8 cellular contexts compared by ENCODE assay signal in genomic region chr16:56866955-56867830, GRCh38. TPM values are rescaled to one million over a fixed set of nuclear protein-coding genes. Genes with fewer than 3 reads are reported as not detected.
DNase-seq lines count a peak whose midpoint lies in the region; ATAC-seq and TF ChIP-seq lines count a peak whose summit lies in the region.

No MANE protein-coding gene starts in this region.

- DNase-seq in AG08395 (ENCODE audit: low spot score) (peak; percentile 70), GM10248 (ENCODE audit: extremely low spot score) (peak; percentile 72), NCI-H2107 treated with DMSO at 0.1 percent for 48 hours (lab: John Stamatoyannopoulos, UW; ENCODE audit: unreplicated experiment) (peak; percentile 2), fibroblast of the aortic adventitia (ENCODE audit: low read depth) (peak; percentile 86), neural progenitor cell (ENCODE audit: low spot score) (peak; percentile 75)
- DNase-seq in activated CD8-positive, alpha-beta T cell treated with anti-CD3 and anti-CD28 coated beads, Interleukin-2, amount 10 ng/mL, durations not matched to agents 7 days and 5 days: peak; percentile 70

- no peaks in the 10 kb centered on the region for H3K79me2 ChIP-seq in neural progenitor cell (ENCODE audit: low read depth)

- POLR2A ChIA-PET in GM10248 (lab: Yijun Ruan, JAX): interaction anchor here (1.4 kb wide), 1 partner anchor 64 kb away, joined by 3 read pairs; the partner anchor contains the start of gene HERPUD1
- POLR2A ChIA-PET in activated CD8-positive, alpha-beta T cell treated with anti-CD3 and anti-CD28 coated beads, Interleukin-2, amount 10 ng/mL, durations not matched to agents 7 days and 5 days (lab: Charles Lee): interaction anchor here (2.9 kb wide), 1 partner anchor 64 kb away, joined by 7 read pairs; no protein-coding TSS in a partner anchor

- H3K4me3 ChIP-seq in fibroblast of the aortic adventitia (ENCODE audit: low read depth, low read length): no peak overlapping the region
- H3K4me3 ChIP-seq in neural progenitor cell: no peak overlapping the region

- no peaks in the 10 kb centered on the region for H3F3A ChIP-seq in neural progenitor cell (ENCODE audit: low read depth)

- H3K4me2 ChIP-seq in neural progenitor cell: no peak overlapping the region

- CTCF ChIA-PET in GM10248 (lab: Yijun Ruan, JAX): interaction anchor here (0.6 to 8.2 kb wide), 40 partner anchors 9 to 252 kb away, joined by 3 to 54 read pairs (median 4); partner anchors contain the start of genes CETP and HERPUD1
- CTCF ChIA-PET in activated CD8-positive, alpha-beta T cell treated with anti-CD3 and anti-CD28 coated beads, Interleukin-2, amount 10 ng/mL, durations not matched to agents 7 days and 5 days (lab: Charles Lee): interaction anchor here (0.6 to 9.5 kb wide), 28 partner anchors 8 to 171 kb away, joined by 3 to 96 read pairs (median 4); no protein-coding TSS in a partner anchor

- no peaks in the 10 kb centered on the region for H3K27me3 Mint-ChIP-seq in activated CD8-positive, alpha-beta T cell treated with anti-CD3 and anti-CD28 coated beads, Interleukin-2, amount 10 ng/mL, durations not matched to agents 7 days and 5 days (ENCODE audit: low read depth)
- peaks cover 12% of the 10 kb centered on the region for H3K27me3 Mint-ChIP-seq in neural progenitor cell (ENCODE audit: insufficient read depth, low read depth)

- H3K27ac Mint-ChIP-seq in activated CD8-positive, alpha-beta T cell treated with anti-CD3 and anti-CD28 coated beads, Interleukin-2, amount 10 ng/mL, durations not matched to agents 7 days and 5 days: no peak overlapping the region
- H3K27ac Mint-ChIP-seq in neural progenitor cell: peak overlapping the region; percentile 72

- H3K9ac ChIP-seq in neural progenitor cell: no peak overlapping the region

- H3K36me3 ChIP-seq in neural progenitor cell: no peaks in the 10 kb centered on the region

- H3K27ac ChIP-seq in neural progenitor cell: no peak overlapping the region

- ATAC-seq in activated CD8-positive, alpha-beta T cell treated with anti-CD3 and anti-CD28 coated beads, Interleukin-2, amount 10 ng/mL, durations not matched to agents 7 days and 5 days: no peak
- no peak for ATAC-seq in HG03442 (IDR thresholded peaks at IDR 0.05; ENCODE audit: unreplicated experiment)
- ATAC-seq in GM19328 (IDR thresholded peaks at IDR 0.05; ENCODE audit: unreplicated experiment): no peak

- peak; percentile 59 for TF ChIP-seq CTCF in GM10248 (IDR thresholded peaks at IDR 0.05; ENCODE audit: control extremely low read depth, extremely low read depth, low read depth, missing control alignments)
- peak; percentile 72 for TF ChIP-seq CTCF in fibroblast of the aortic adventitia (IDR thresholded peaks at IDR 0.05; ENCODE audit: insufficient read depth, low read length)
- TF ChIP-seq CTCF in neural progenitor cell (IDR thresholded peaks at IDR 0.05): peak; percentile 85

- H3K9me3 Mint-ChIP-seq in activated CD8-positive, alpha-beta T cell treated with anti-CD3 and anti-CD28 coated beads, Interleukin-2, amount 10 ng/mL, durations not matched to agents 7 days and 5 days (ENCODE audit: insufficient read depth): no peaks in the 10 kb centered on the region
- no peaks in the 10 kb centered on the region for H3K9me3 Mint-ChIP-seq in neural progenitor cell

- H3K4me1 ChIP-seq in neural progenitor cell: peaks cover under 1% of the 10 kb centered on the region

- H3K4me1 Mint-ChIP-seq in activated CD8-positive, alpha-beta T cell treated with anti-CD3 and anti-CD28 coated beads, Interleukin-2, amount 10 ng/mL, durations not matched to agents 7 days and 5 days (ENCODE audit: low read depth): peaks cover 30% of the 10 kb centered on the region
- peaks cover 13% of the 10 kb centered on the region for H3K4me1 Mint-ChIP-seq in neural progenitor cell

- H3K9me3 ChIP-seq in neural progenitor cell (ENCODE audit: low read depth): no peaks in the 10 kb centered on the region

- no peaks in the 10 kb centered on the region for H3K36me3 Mint-ChIP-seq in activated CD8-positive, alpha-beta T cell treated with anti-CD3 and anti-CD28 coated beads, Interleukin-2, amount 10 ng/mL, durations not matched to agents 7 days and 5 days (ENCODE audit: low read depth)
- no peaks in the 10 kb centered on the region for H3K36me3 Mint-ChIP-seq in neural progenitor cell

- H2AFZ ChIP-seq in neural progenitor cell (replicated peaks): peak overlapping the region; percentile 90

- H4K20me1 ChIP-seq in neural progenitor cell (ENCODE audit: low read depth): no peaks in the 10 kb centered on the region

- H3K27me3 ChIP-seq in neural progenitor cell: no peaks in the 10 kb centered on the region

- H3K4me3 Mint-ChIP-seq in activated CD8-positive, alpha-beta T cell treated with anti-CD3 and anti-CD28 coated beads, Interleukin-2, amount 10 ng/mL, durations not matched to agents 7 days and 5 days: no peak overlapping the region
- no peak overlapping the region for H3K4me3 Mint-ChIP-seq in neural progenitor cell

RNA-seq across cellular contexts. Expression of gene SLC12A3, which starts 2.2 kb away (rescaled TPM):
- total RNA-seq in activated CD8-positive, alpha-beta T cell treated with anti-CD3 and anti-CD28 coated beads, Interleukin-2, amount 10 ng/mL, durations not matched to agents 7 days and 5 days: not detected
- total RNA-seq in fibroblast of the aortic adventitia (ENCODE audit: low replicate concordance): not detected in 2 replicates
- not detected in 2 replicates for total RNA-seq in neural progenitor cell (ENCODE audit: low replicate concordance)

Comparison
In these comparisons a context has a peak if more than half of its experiments do, and no peak if none do; other contexts are left out.
1. DNase-seq: peak in every context shown above with its lines; median percentile 86 in fibroblast of the aortic adventitia; 75 in neural progenitor cell; 72 in GM10248; 70 in AG08395; 70 in activated CD8-positive, alpha-beta T cell treated with anti-CD3 and anti-CD28 coated beads, Interleukin-2, amount 10 ng/mL, durations not matched to agents 7 days and 5 days; 2 in NCI-H2107 treated with DMSO at 0.1 percent for 48 hours.